Comparison of ENCODE assay signal across 22 cellular contexts in the genomic region with DNA sequence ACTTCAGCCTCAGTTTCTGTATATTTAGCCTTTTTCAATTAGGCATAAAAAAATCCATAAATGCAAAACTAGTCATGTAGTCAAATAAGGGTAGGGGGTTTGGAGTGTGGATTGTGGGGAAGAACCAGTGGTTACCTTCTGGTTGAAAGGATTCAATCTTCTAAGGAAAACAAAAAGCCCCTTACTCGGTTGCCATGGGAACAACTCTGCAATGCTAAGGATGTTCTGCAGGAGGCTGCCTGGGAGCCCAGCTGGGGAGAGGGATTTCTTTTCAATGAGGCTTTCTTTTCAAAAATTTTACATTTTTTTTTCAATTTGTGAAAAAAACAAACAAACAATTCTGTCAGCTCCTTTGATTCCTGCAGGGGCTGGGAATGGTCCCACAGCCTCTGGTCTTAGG.
"Had no signal": no experiment of that assay in that cellular context is flagged by ENCODE, and none has a peak within 500 bp of the region (broad histone marks: within the 10 kb centered on the region; RNA-seq: fewer than 3 reads in every experiment).

No MANE protein-coding gene starts in this region.

- H3K27ac ChIP-seq: body of pancreas, coronary artery, epithelial cell of prostate, neutrophil, transverse colon had no signal

- H3K4me1 ChIP-seq: body of pancreas, transverse colon had no signal

- DNase-seq: activated CD4-positive, alpha-beta T cell treated with anti-CD3 and anti-CD28 coated beads, Interleukin-2, amount 50 U/mL, for 48 hours; activated CD4-positive, CD25-positive, alpha-beta regulatory T cell treated with anti-CD3 and anti-CD28 coated beads, Interleukin-2, amount 50 U/mL, for 72 hours; activated CD8-positive, alpha-beta memory T cell treated with anti-CD3 and anti-CD28 coated beads, Interleukin-2, amount 10 ng/mL, durations not matched to agents 7 days and 5 days; activated effector memory CD4-positive, alpha-beta T cell treated with Interleukin-2 at 50 U/mL for 16 hours; activated T-cell treated with anti-CD3 and anti-CD28 coated beads, Interleukin-2, amount 50 U/mL, for 24 hours; amniotic stem cell; body of pancreas; central memory CD4-positive, alpha-beta T cell; effector memory CD4-positive, alpha-beta T cell; hippocampal formation; left ventricle myocardium superior; mesenchymal stem cell; stimulated activated CD4-positive, alpha-beta T cell treated with anti-CD3 and anti-CD28 coated beads, Interleukin-2, amount 100 ng/mL, for 24 hours; stimulated activated naive CD4-positive, alpha-beta T cell; substantia nigra; T-helper 2 cell; transverse colon had no signal

- H3K9me3 ChIP-seq: body of pancreas, neutrophil, transverse colon had no signal

- H3K36me3 ChIP-seq: neutrophil, transverse colon had no signal

- H3K27me3 ChIP-seq: body of pancreas, neutrophil had no signal

- ATAC-seq: activated CD8-positive, alpha-beta memory T cell treated with anti-CD3 and anti-CD28 coated beads, Interleukin-2, amount 10 ng/mL, durations not matched to agents 7 days and 5 days; activated naive CD4-positive, alpha-beta T cell treated with anti-CD3 and anti-CD28 coated beads, Interleukin-2, amount 50 U/mL, for 72 hours; body of pancreas; left ventricle myocardium superior; sciatic nerve had no signal

- H3K4me3 ChIP-seq: body of pancreas, coronary artery, transverse colon had no signal
